In genomic region chr10:133260895-133261725, GRCh38 we compare ENCODE assay signal across 1 cellular context.
TF ChIP-seq lines count a peak whose summit lies in the region.

No MANE protein-coding gene starts in this region.

TF ChIP-seq in K562, 482 proteins besides CTCF, POLR2A, EP300 and RAD21 (continues in another document):
- TF ChIP-seq ZNF740 (CRISPR knock-in tag; IDR thresholded peaks at IDR 0.05) (peak; percentile 62), ZNF740 (tag; IDR thresholded peaks at IDR 0.05) (no peak), KAT7 (CRISPR knock-in tag; IDR thresholded peaks at IDR 0.05; ENCODE audit: borderline replicate concordance) (no peak), POLR2AphosphoS2 (IDR thresholded peaks at IDR 0.05; ENCODE audit: low read length) (no peak), BRD4 (IDR thresholded peaks at IDR 0.05) (no peak), RBFOX2 (IDR thresholded peaks at IDR 0.05; ENCODE audit: low read depth, low read length) (peak; percentile 71), RBM39 (optimal IDR thresholded peaks at IDR 0.05; ENCODE audit: low read depth, low read length) (no peak), ZNF197 (CRISPR knock-in tag; IDR thresholded peaks at IDR 0.05; ENCODE audit: low read depth) (no peak), ZNF318 (IDR thresholded peaks at IDR 0.05; ENCODE audit: borderline replicate concordance in 1 of 2, low read depth in 1 of 2) (no peak), SMC3 (conservative IDR thresholded peaks at IDR 0.05; ENCODE audit: insufficient read depth, low read depth, low read length) (no peak), NFRKB (IDR thresholded peaks at IDR 0.05; ENCODE audit: low read depth) (no peak), ZNF592 (IDR thresholded peaks at IDR 0.05) (0 out of 2 replicates have a peak, but pooled peaks have one; percentile 48), SAFB2 (IDR thresholded peaks at IDR 0.05; ENCODE audit: borderline replicate concordance, low read depth, low read length, severe bottlenecking) (no peak), TAF7 (tag; IDR thresholded peaks at IDR 0.05) (no peak), YY1 (IDR thresholded peaks at IDR 0.05; ENCODE audit: borderline replicate concordance in 1 of 3, control insufficient read depth in 1 of 3, extremely low read depth in 1 of 3, insufficient read depth in 3 of 3, insufficient read length in 1 of 3, insufficient replicate concordance in 2 of 3, low read depth in 1 of 3, low read length in 2 of 3) (peak in 1 of 3 experiments; percentile 22), RNF2 (IDR thresholded peaks at IDR 0.05) (no peak), ZNF232 (CRISPR knock-in tag; IDR thresholded peaks at IDR 0.05) (no peak), TBL1XR1 (IDR thresholded peaks at IDR 0.05; ENCODE audit: low read length in 2 of 2) (no peak), PHF21A (IDR thresholded peaks at IDR 0.05; ENCODE audit: borderline replicate concordance, low read depth) (no peak), ZNF184 (CRISPR knock-in tag; IDR thresholded peaks at IDR 0.05) (no peak), ZNF280A (IDR thresholded peaks at IDR 0.05; ENCODE audit: low read depth, partially characterized antibody) (no peak), FIP1L1 (IDR thresholded peaks at IDR 0.05; ENCODE audit: low read depth, low read length, poor library complexity, severe bottlenecking) (peak; percentile 53), MCM5 (IDR thresholded peaks at IDR 0.05; ENCODE audit: low read depth) (no peak), ZNF707 (CRISPR knock-in tag; conservative IDR thresholded peaks at IDR 0.05) (no peak), ELF4 (CRISPR knock-in tag; IDR thresholded peaks at IDR 0.05) (no peak), ZNF277 (CRISPR knock-in tag; IDR thresholded peaks at IDR 0.05; ENCODE audit: borderline replicate concordance) (no peak), ZNF764 (CRISPR knock-in tag; IDR thresholded peaks at IDR 0.05; ENCODE audit: low read depth) (no peak), NR2F6 (CRISPR knock-in tag; IDR thresholded peaks at IDR 0.05) (no peak), ZNF561 (CRISPR knock-in tag; conservative IDR thresholded peaks at IDR 0.05) (no peak), RERE (CRISPR knock-in tag; IDR thresholded peaks at IDR 0.05; ENCODE audit: borderline replicate concordance) (no peak), KDM5B (IDR thresholded peaks at IDR 0.05; ENCODE audit: insufficient replicate concordance, low read depth, low read length) (peak; percentile 59), ZNF316 (IDR thresholded peaks at IDR 0.05) (no peak), PCBP1 (IDR thresholded peaks at IDR 0.05; ENCODE audit: low read depth, low read length, poor library complexity, severe bottlenecking) (peak; percentile 24), NFIX (CRISPR knock-in tag; IDR thresholded peaks at IDR 0.05; ENCODE audit: low read depth) (no peak), BHLHE40 (IDR thresholded peaks at IDR 0.05; ENCODE audit: low read length) (peak; percentile 9; the same call in 1 of the 2 replicates), RCOR1 (IDR thresholded peaks at IDR 0.05; ENCODE audit: borderline replicate concordance in 1 of 2, low read depth in 2 of 2, low read length in 2 of 2) (no peak), POLR2G (IDR thresholded peaks at IDR 0.05; ENCODE audit: low read depth, low read length) (peak; percentile 79), HDAC8 (tag; IDR thresholded peaks at IDR 0.05) (no peak), ZNF140 (CRISPR knock-in tag; IDR thresholded peaks at IDR 0.05) (no peak)
